ENCODE assay signal across 8 cellular contexts in the genomic region with DNA sequence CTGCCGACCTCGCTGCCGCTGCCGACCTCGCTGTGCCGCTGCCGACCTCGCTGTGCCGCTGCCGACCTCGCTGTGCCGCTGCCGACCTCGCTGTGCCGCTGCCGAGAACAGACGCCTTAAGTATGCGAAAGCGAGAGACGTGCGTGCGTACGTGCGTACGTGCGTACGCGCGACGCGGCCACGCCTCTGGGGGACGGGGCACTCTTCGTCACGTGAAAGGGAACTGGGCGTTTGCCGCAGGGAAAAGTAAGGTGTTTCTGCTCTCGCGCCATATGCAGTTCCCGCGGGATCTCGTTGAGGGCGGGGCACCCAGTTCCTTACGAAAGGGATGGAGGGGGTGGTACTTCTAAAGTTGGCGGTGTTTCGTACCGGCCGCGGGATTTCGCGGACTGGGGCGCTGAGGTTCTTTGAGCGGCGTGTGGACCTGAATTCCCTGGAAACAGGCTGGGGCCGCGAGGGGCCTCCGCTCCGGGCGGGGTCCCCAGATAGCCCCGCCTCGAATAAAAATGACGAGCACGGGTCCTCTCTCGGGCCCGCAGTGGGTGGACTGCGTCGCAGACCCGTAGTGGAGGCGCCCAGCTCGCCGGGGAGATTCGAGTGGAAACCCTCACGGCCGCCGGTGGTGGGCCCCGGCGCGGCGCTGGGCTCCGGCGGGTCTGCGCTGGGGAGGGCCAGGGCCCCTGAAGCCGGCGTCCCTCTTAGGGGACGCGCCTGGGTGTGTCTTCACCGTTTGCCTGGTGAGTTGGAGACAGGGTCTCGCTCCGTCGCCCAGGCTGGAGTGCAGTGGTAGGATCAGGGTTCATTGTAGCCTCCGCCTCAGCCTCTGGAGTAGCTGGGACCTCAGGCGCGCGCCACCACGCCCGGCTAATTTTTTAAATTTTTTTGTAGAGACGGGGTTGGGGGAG. TPM values are rescaled to one million over a fixed set of nuclear protein-coding genes. Genes with fewer than 3 reads are reported as not detected.
DNase-seq lines count a peak whose midpoint lies in the region; ATAC-seq and TF ChIP-seq lines count a peak whose summit lies in the region.

EIF4A3 (minus strand) TSS at position 94 of the 905 bp plus-strand sequence. CDS start 167 bp downstream, outside the sequence.

- H3K9ac ChIP-seq in SK-N-SH = peak within 1 kb of the TSS; percentile 98

- peak; percentile 89 for DNase-seq in GM04503 (ENCODE audit: low read depth)
- peak; percentile 98 for DNase-seq in HFFc6
- peak; percentile 97 for DNase-seq in NCI-H1048 (lab: John Stamatoyannopoulos, UW)
- peak; percentile 100 for DNase-seq in SK-N-SH
- peak; percentile 96 for DNase-seq in activated naive CD4-positive, alpha-beta T cell treated with anti-CD3 and anti-CD28 coated beads, Interleukin-2, amount 50 U/mL, for 16 hours
- DNase-seq in substantia nigra (lab: John Stamatoyannopoulos, UW) = peak; percentile 50 to 98 (median 94)

- H3K27ac ChIP-seq in SK-N-SH (ENCODE audit: low read depth in 2 of 2, low read length in 1 of 2) (peak within 1 kb of the TSS; percentile 86 to 87), gastroesophageal sphincter (peak within 1 kb of the TSS; percentile 79 to 98 (median 94)), neutrophil (peak within 1 kb of the TSS; percentile 90), substantia nigra (ENCODE audit: low read depth, low read length, poor library complexity, severe bottlenecking) (peak within 1 kb of the TSS; percentile 83)

- H3K36me3 Mint-ChIP-seq in HFFc6 (ENCODE audit: low read depth) = no peaks in the 10 kb centered on the region; the same call in 1 of the 2 replicates

- under 1% methylated on average over 67 of the region's 97 CpGs for WGBS in SK-N-SH (ENCODE audit: low lambda C conversion rate)
- WGBS in gastroesophageal sphincter (ENCODE audit: low coverage in 1 of 2), 2 donors = 0% methylated on average over 1 to 4 of the region's 97 CpGs

- ATAC-seq in gastroesophageal sphincter = peak; percentile 97

- POLR2A ChIA-PET in SK-N-SH (lab: Yijun Ruan, JAX) = interaction anchor here (1.1 to 1.5 kb wide), 5 partner anchors 14 to 147 kb away, joined by 3 to 5 read pairs (median 3); partner anchors contain the start of genes GAA and SLC26A11

- H3K27ac Mint-ChIP-seq in HFFc6 = peak within 1 kb of the TSS; percentile 96

- H3K4me1 ChIP-seq in SK-N-SH (ENCODE audit: control insufficient read depth in 1 of 2, insufficient read depth in 2 of 2, low read depth in 1 of 2, low read length in 1 of 2) (peaks cover 12 to 21% of the 10 kb centered on the region in 2 experiments; a peak in 2 of 4 replicates), gastroesophageal sphincter (peaks cover 0 to 49% (median 11%) of the 10 kb centered on the region in 3 donors), neutrophil (ENCODE audit: control insufficient read depth in 1 of 2, insufficient read depth in 1 of 2, low read depth in 1 of 2, low read length in 1 of 2) (peaks cover 42 to 55% of the 10 kb centered on the region in 2 experiments)

- H3K4me3 Mint-ChIP-seq in HFFc6 = peak within 1 kb of the TSS; percentile 91

- TF ChIP-seq CTCF in HFFc6 (IDR thresholded peaks at IDR 0.05) (no peak), SK-N-SH (IDR thresholded peaks at IDR 0.05) (no peak; the same call in 1 of the 2 replicates), gastroesophageal sphincter (IDR thresholded peaks at IDR 0.05) (peak in 1 of 4 experiments; percentile 29), neutrophil (IDR thresholded peaks at IDR 0.05) (peak; percentile 77)

- H3F3A ChIP-seq in SK-N-SH (replicated peaks; ENCODE audit: insufficient read depth) = peaks cover 4% of the 10 kb centered on the region

- peak within 1 kb of the TSS; percentile 84 for H2AFZ ChIP-seq in SK-N-SH (ENCODE audit: low read depth)

- H3K9me3 Mint-ChIP-seq in HFFc6 = no peaks in the 10 kb centered on the region

- H3K27me3 Mint-ChIP-seq in HFFc6 (ENCODE audit: insufficient read depth) = peaks cover 2% of the 10 kb centered on the region; the same call in 1 of the 2 replicates

- no peaks in the 10 kb centered on the region for H3K9me2 ChIP-seq in SK-N-SH

- TF ChIP-seq EP300 in SK-N-SH (IDR thresholded peaks at IDR 0.05; ENCODE audit: borderline replicate concordance in 1 of 2, low read depth in 1 of 2, low read length in 1 of 2) (0 out of 4 replicates have a peak, but pooled peaks of 1 of the 2 experiments have one; percentile 4), gastroesophageal sphincter (IDR thresholded peaks at IDR 0.05) (peak; percentile 89)

- H3K4me2 ChIP-seq in SK-N-SH = peak within 1 kb of the TSS; percentile 96

- peaks cover 70% of the 10 kb centered on the region for H3K79me2 ChIP-seq in SK-N-SH (ENCODE audit: insufficient read depth)

- peaks cover 30% of the 10 kb centered on the region for H4K20me1 ChIP-seq in SK-N-SH (ENCODE audit: insufficient read depth)

- H3K4me1 Mint-ChIP-seq in HFFc6 (ENCODE audit: low read depth) = peaks cover 43% of the 10 kb centered on the region

- peak within 1 kb of the TSS; percentile 79 to 97 for H3K4me3 ChIP-seq in SK-N-SH (ENCODE audit: low read depth in 2 of 2, low read length in 1 of 2)
- peak within 1 kb of the TSS; percentile 68 to 97 for H3K4me3 ChIP-seq in gastroesophageal sphincter
- H3K4me3 ChIP-seq in neutrophil (ENCODE audit: low read depth in 1 of 2, low read length in 1 of 2) = peak within 1 kb of the TSS; percentile 70 to 85

- CTCF ChIA-PET in SK-N-SH (lab: Yijun Ruan, JAX) = interaction anchor here (0.6 to 6.6 kb wide), 10 partner anchors 16 to 214 kb away, joined by 3 to 55 read pairs (median 4); partner anchors contain the start of genes GAA, SGSH and SLC26A11

- peak; percentile 18; the same call in 1 of the 2 replicates for TF ChIP-seq RAD21 in SK-N-SH (IDR thresholded peaks at IDR 0.05; ENCODE audit: low read length)

- no peaks in the 10 kb centered on the region for H3K9me3 ChIP-seq in SK-N-SH
- H3K9me3 ChIP-seq in gastroesophageal sphincter = no peaks in the 10 kb centered on the region
- H3K9me3 ChIP-seq in neutrophil = no peaks in the 10 kb centered on the region

- H3K27me3 ChIP-seq in SK-N-SH (ENCODE audit: insufficient read depth) = no peaks in the 10 kb centered on the region
- H3K27me3 ChIP-seq in gastroesophageal sphincter = no peaks in the 10 kb centered on the region
- no peaks in the 10 kb centered on the region for H3K27me3 ChIP-seq in neutrophil

- peaks cover 19 to 31% of the 10 kb centered on the region in 2 experiments for H3K36me3 ChIP-seq in SK-N-SH (replicated peaks in 1 of 2; ENCODE audit: control insufficient read depth in 1 of 2, insufficient read depth in 2 of 2, low read length in 1 of 2)
- H3K36me3 ChIP-seq in gastroesophageal sphincter = peaks cover 0 to 19% of the 10 kb centered on the region in 2 donors
- H3K36me3 ChIP-seq in neutrophil = peaks cover 18% of the 10 kb centered on the region

- TF ChIP-seq POLR2A in gastroesophageal sphincter (IDR thresholded peaks at IDR 0.05) = peak; percentile 74 to 88

TF ChIP-seq in SK-N-SH, 30 proteins besides CTCF, POLR2A, EP300 and RAD21 (continues in another document):
- TF ChIP-seq TAF1 (IDR thresholded peaks at IDR 0.05; ENCODE audit: borderline replicate concordance, low read depth, low read length) = peak; percentile 84
- peak; percentile 79 for TF ChIP-seq USF2 (IDR thresholded peaks at IDR 0.05; ENCODE audit: borderline replicate concordance, low read depth, low read length)
- peak; percentile 91 for TF ChIP-seq USF1 (IDR thresholded peaks at IDR 0.05; ENCODE audit: borderline replicate concordance, low read depth)
- no peak for TF ChIP-seq EZH2phosphoT487 (IDR thresholded peaks at IDR 0.05; ENCODE audit: borderline replicate concordance, low read depth)
- TF ChIP-seq CHD2 (IDR thresholded peaks at IDR 0.05; ENCODE audit: low read length, partially characterized antibody) = peak; percentile 100

RNA-seq across cellular contexts. Expression of gene EIF4A3, which starts in this region (rescaled TPM):
- 10 to 100 TPM; 80.8 to 99.8 (median 88.4) TPM for total RNA-seq in HFFc6 (2021; fragmentation: NEBNext Ultra II Directional; extraction: Animal tissue kit (Norgen Biotek cat#: 25700))
- 173 and 335 TPM in 2 replicates for polyA plus RNA-seq in SK-N-SH (2012; rRNA removed)
- 154 and 176 TPM in 2 replicates for polyA plus RNA-seq in SK-N-SH (2012; cell fraction: cytosol; rRNA removed)
- polyA plus RNA-seq in SK-N-SH (2012; cell fraction: nucleus; rRNA removed) = 201 and 247 TPM in 2 replicates
- 10 to 100 TPM; 37.9 to 61.6 (median 49.0) TPM for total RNA-seq in gastroesophageal sphincter

Comparison
In these comparisons a context has a peak if more than half of its experiments do, and no peak if none do; other contexts are left out.
1. Peak in every context shown above with its lines: DNase-seq, ATAC-seq, H3K4me3 ChIP-seq and H3K27ac ChIP-seq.